16 cellular contexts compared by ENCODE assay signal in the genomic region with DNA sequence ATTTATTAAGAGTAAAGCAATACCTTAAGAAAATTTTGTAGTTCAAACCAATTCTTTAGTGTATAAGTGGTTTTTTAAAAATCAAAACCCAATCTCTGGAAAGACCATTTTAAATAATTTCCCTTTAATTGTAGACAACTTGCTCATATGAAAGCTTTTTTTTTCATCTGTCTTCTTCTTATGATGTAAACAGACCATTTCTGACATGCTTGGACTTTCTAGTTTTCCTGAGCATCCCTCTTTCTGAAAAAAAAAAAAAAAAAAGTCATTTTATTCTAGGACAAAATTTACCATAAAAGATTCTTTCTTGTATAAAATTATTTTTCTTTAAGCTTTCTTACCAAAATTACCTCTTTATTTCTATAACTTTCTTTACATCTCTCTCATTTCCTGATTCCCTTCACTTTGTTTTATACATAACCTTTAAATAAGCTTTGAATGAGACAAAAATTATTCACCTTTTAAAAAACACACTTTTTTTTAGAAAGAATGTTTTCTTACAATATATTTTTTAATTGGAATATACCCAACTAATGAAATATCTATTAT.
A peak's percentile ranks its signal among the peaks of the same experiment; 100 is the strongest.
DNase-seq lines count a peak whose midpoint lies in the region; ATAC-seq, FAIRE-seq and TF ChIP-seq lines count a peak whose summit lies in the region.
"Had no signal": no experiment of that assay in that cellular context is flagged by ENCODE, and none has a peak within 500 bp of the region (broad histone marks: within the 10 kb centered on the region; RNA-seq: fewer than 3 reads in every experiment).

No MANE protein-coding gene starts in this region.

- H3K36me3 ChIP-seq in astrocyte (ENCODE audit: insufficient read depth, low read length) (no peaks in the 10 kb centered on the region), neuronal stem cell (replicated peaks in 1 of 2; ENCODE audit: control insufficient read depth in 2 of 2, insufficient read depth in 2 of 2, low read length in 2 of 2) (no peaks in the 10 kb centered on the region)

- no peak overlapping the region for H3K9ac ChIP-seq in astrocyte (ENCODE audit: low read length)
- no peak overlapping the region for H3K9ac ChIP-seq in neuronal stem cell (ENCODE audit: low read depth, low read length, poor library complexity)

- H3K27me3 Mint-ChIP-seq in astrocyte (ENCODE audit: low read depth, unreplicated experiment): peaks cover 12% of the 10 kb centered on the region
- H3K27me3 Mint-ChIP-seq: progenitor cell of endocrine pancreas had no signal

- DNase-seq in NCI-H345 (lab: John Stamatoyannopoulos, UW) (peak; percentile 24), NCI-H345 treated with DMSO at 0.1 percent for 48 hours (lab: John Stamatoyannopoulos, UW; ENCODE audit: unreplicated experiment) (no peak), LHCN-M2 (ENCODE audit: low read depth) (peak; percentile 76), astrocyte (ENCODE audit: low read depth) (peak; percentile 54), neuronal stem cell (ENCODE audit: low spot score) (peak; percentile 42), ecto neural progenitor cell (ENCODE audit: low spot score) (no peak)
- DNase-seq: activated CD8-positive, alpha-beta memory T cell treated with anti-CD3 and anti-CD28 coated beads, Interleukin-2, amount 50 U/mL, for 48 hours; activated naive CD4-positive, alpha-beta T cell treated with anti-CD3 and anti-CD28 coated beads, Interleukin-2, amount 50 U/mL, for 16 hours; caudate nucleus; DMS79; heart left ventricle; left cardiac atrium had no signal

- no peak overlapping the region for H3K4me3 ChIP-seq in astrocyte (ENCODE audit: insufficient read depth, low read depth, low read length)
- no peak overlapping the region for H3K4me3 ChIP-seq in neuronal stem cell (ENCODE audit: low read length in 2 of 2)
- H3K4me3 ChIP-seq: heart left ventricle had no signal

- ATAC-seq in GM21737 (IDR thresholded peaks at IDR 0.05; ENCODE audit: unreplicated experiment) (no peak), HG02759 (IDR thresholded peaks at IDR 0.05; ENCODE audit: unreplicated experiment) (no peak)
- ATAC-seq: heart left ventricle, left cardiac atrium had no signal

- no peak overlapping the region for H3K4me2 ChIP-seq in astrocyte (ENCODE audit: low read length)
- no peak overlapping the region for H3K4me2 ChIP-seq in neuronal stem cell (ENCODE audit: insufficient read depth, low read length, poor library complexity, severe bottlenecking)

- H2AFZ ChIP-seq in astrocyte (ENCODE audit: low read depth, low read length) (no peak overlapping the region), neuronal stem cell (ENCODE audit: low read length) (no peak overlapping the region)

- H2BK12ac ChIP-seq in neuronal stem cell (ENCODE audit: low read length): no peak overlapping the region

- no peak for TF ChIP-seq CTCF in astrocyte (IDR thresholded peaks at IDR 0.05; ENCODE audit: insufficient read depth, low read depth, low read length)

- no peaks in the 10 kb centered on the region for H4K20me1 ChIP-seq in astrocyte (ENCODE audit: insufficient read depth, low read length)

- H3K27ac ChIP-seq in astrocyte (ENCODE audit: low read depth, low read length) (no peak overlapping the region), neuronal stem cell (replicated peaks; ENCODE audit: low read length) (no peak overlapping the region)
- H3K27ac ChIP-seq: heart left ventricle had no signal

- FAIRE-seq in astrocyte (lab: Jason Lieb, UNC): no peak
- FAIRE-seq: GM12891 had no signal

- H4K8ac ChIP-seq in neuronal stem cell (ENCODE audit: low read depth, low read length): no peak overlapping the region

- H3K27ac Mint-ChIP-seq in astrocyte (ENCODE audit: unreplicated experiment): no peak overlapping the region
- H3K27ac Mint-ChIP-seq: progenitor cell of endocrine pancreas had no signal

- no peak overlapping the region for H3K4me3 Mint-ChIP-seq in astrocyte (ENCODE audit: unreplicated experiment)

- no peak overlapping the region for H2BK5ac ChIP-seq in neuronal stem cell (ENCODE audit: low read length)

- H3K36me3 Mint-ChIP-seq in astrocyte (ENCODE audit: low read depth, unreplicated experiment): peaks cover 16% of the 10 kb centered on the region

- H2BK15ac ChIP-seq in neuronal stem cell (ENCODE audit: low read length): no peak overlapping the region

- H3K18ac ChIP-seq in neuronal stem cell (ENCODE audit: low read length): no peak overlapping the region

- H3K4me1 Mint-ChIP-seq in astrocyte (ENCODE audit: low read depth, unreplicated experiment): no peaks in the 10 kb centered on the region

- H3K23ac ChIP-seq in neuronal stem cell (ENCODE audit: low read depth, low read length, poor library complexity): no peak overlapping the region

- peaks cover 28% of the 10 kb centered on the region for H3K9me3 Mint-ChIP-seq in astrocyte (ENCODE audit: unreplicated experiment)

- no peak overlapping the region for H3K14ac ChIP-seq in neuronal stem cell (ENCODE audit: low read length)

- H2AK5ac ChIP-seq in neuronal stem cell (ENCODE audit: low read depth, low read length): no peak overlapping the region

- H3K9me3 ChIP-seq in astrocyte (ENCODE audit: insufficient read depth, low read depth, low read length) (no peaks in the 10 kb centered on the region), neuronal stem cell (replicated peaks in 1 of 2; ENCODE audit: control insufficient read depth in 2 of 2, insufficient read depth in 1 of 2, low read depth in 1 of 2, low read length in 2 of 2) (peaks cover 9 to 12% of the 10 kb centered on the region in 2 donors)

- H3K79me2 ChIP-seq in astrocyte (ENCODE audit: insufficient read depth, low read length): no peaks in the 10 kb centered on the region

- H3K4me1 ChIP-seq in astrocyte (ENCODE audit: insufficient read depth, low read length): no peaks in the 10 kb centered on the region
- H3K4me1 ChIP-seq in neuronal stem cell (ENCODE audit: control insufficient read depth in 2 of 2, insufficient read depth in 1 of 2, low read depth in 1 of 2, low read length in 2 of 2): no peaks in the 10 kb centered on the region

- no peak overlapping the region for H2BK120ac ChIP-seq in neuronal stem cell (ENCODE audit: low read depth, low read length)

- H3K27me3 ChIP-seq in astrocyte (ENCODE audit: insufficient read depth, low read length): no peaks in the 10 kb centered on the region
- H3K27me3 ChIP-seq in neuronal stem cell (ENCODE audit: control insufficient read depth in 3 of 3, insufficient read depth in 3 of 3, low read depth in 1 of 3, low read length in 3 of 3): no peaks in the 10 kb centered on the region
- H3K27me3 ChIP-seq: heart left ventricle had no signal

- no peaks in the 10 kb centered on the region for H3K79me1 ChIP-seq in neuronal stem cell (ENCODE audit: low read depth, low read length)

- no peak overlapping the region for H3K4ac ChIP-seq in neuronal stem cell (ENCODE audit: low read length)

- H4K91ac ChIP-seq in neuronal stem cell (ENCODE audit: low read depth, low read length, poor library complexity): no peak overlapping the region

Comparison
In these comparisons a context has a peak if more than half of its experiments do, and no peak if none do; other contexts are left out.
1. DNase-seq: peak in NCI-H345 (single experiment), LHCN-M2 (single experiment), astrocyte (single experiment) and neuronal stem cell (single experiment); none in NCI-H345 treated with DMSO at 0.1 percent for 48 hours (single experiment) and ecto neural progenitor cell (single experiment).